In the genomic region with DNA sequence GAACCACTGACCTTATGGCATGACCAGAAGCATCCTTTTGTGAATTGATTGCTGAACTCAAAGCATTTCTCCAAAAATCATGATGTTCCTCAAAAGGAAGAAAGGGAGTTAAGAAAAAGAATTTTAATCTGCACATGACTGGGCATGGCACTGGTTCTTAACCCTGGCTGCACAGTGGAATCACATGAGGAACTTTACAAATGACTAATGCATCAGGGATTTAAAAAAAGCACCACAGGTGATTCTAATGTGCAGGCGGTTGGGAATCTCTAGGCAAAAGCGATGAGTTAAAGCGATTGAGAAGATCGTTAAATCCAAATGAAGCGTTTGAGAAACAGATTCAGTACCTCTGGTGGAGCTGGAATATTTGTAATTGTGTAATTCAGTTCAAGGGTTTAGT, we compare ENCODE assay signal across 24 cellular contexts.
"Had no signal": no experiment of that assay in that cellular context is flagged by ENCODE, and none has a peak within 500 bp of the region (broad histone marks: within the 10 kb centered on the region; RNA-seq: fewer than 3 reads in every experiment).

No MANE protein-coding gene starts in this region.

- H3K4me3 ChIP-seq: left ventricle myocardium inferior, lung, psoas muscle, right atrium auricular region, right lobe of liver, smooth muscle cell, stomach, testis, thyroid gland, transverse colon, upper lobe of left lung had no signal

- H2AFZ ChIP-seq: parathyroid adenoma had no signal

- H3K36me3 ChIP-seq: left ventricle myocardium inferior, neutrophil, right atrium auricular region, right lobe of liver, stomach, thyroid gland, transverse colon, upper lobe of left lung had no signal

- H3K27ac ChIP-seq: left ventricle myocardium inferior, neutrophil, parathyroid adenoma, psoas muscle, right atrium auricular region, right lobe of liver, stomach, testis, thyroid gland, transverse colon, upper lobe of left lung had no signal

- H3K4me2 ChIP-seq: smooth muscle cell had no signal

- H3K79me2 ChIP-seq: parathyroid adenoma had no signal

- H3K4me3 Mint-ChIP-seq: memory B cell; naive thymus-derived CD8-positive, alpha-beta T cell; nephron; neural crest cell; stimulated activated naive B cell treated with anti-CD40 and anti-IgM and Interleukin-4, amounts not matched to agents 10 μg/mL and 1 μg/mL and 100 μg/mL, for 72 hours had no signal

- H3K36me3 Mint-ChIP-seq: memory B cell; stimulated activated naive B cell treated with anti-CD40 and anti-IgM and Interleukin-4, amounts not matched to agents 10 μg/mL and 1 μg/mL and 100 μg/mL, for 72 hours had no signal

- DNase-seq: hippocampal formation; kidney; left ventricle myocardium inferior; naive thymus-derived CD8-positive, alpha-beta T cell; occipital lobe; psoas muscle; right lobe of liver; stimulated activated CD4-positive, alpha-beta T cell treated with anti-CD3 and anti-CD28 coated beads, Interleukin-1b, Interleukin-23, amount 100 ng/mL, for 48 hours; stimulated activated CD4-positive, alpha-beta T cell treated with anti-CD3 and anti-CD28 coated beads, Interleukin-4, amount 100 ng/mL, for 1 hour; stimulated activated naive B cell treated with anti-CD40 and anti-IgM and Interleukin-4, amounts not matched to agents 10 μg/mL and 1 μg/mL and 100 μg/mL, for 72 hours; stimulated activated naive CD8-positive, alpha-beta T cell treated with anti-CD3 and anti-CD28 coated beads, Interleukin-15, Interleukin-2, amounts not matched to agents 100 U/mL and 50 U/mL, for 24 hours; stomach; testis; thyroid gland; transverse colon; upper lobe of left lung had no signal

- ATAC-seq: naive thymus-derived CD8-positive, alpha-beta T cell; psoas muscle; right lobe of liver; stimulated activated naive B cell treated with anti-CD40 and anti-IgM and Interleukin-4, amounts not matched to agents 10 μg/mL and 1 μg/mL and 100 μg/mL, for 72 hours; stimulated activated naive CD8-positive, alpha-beta T cell treated with anti-CD3 and anti-CD28 coated beads, Interleukin-15, Interleukin-2, amounts not matched to agents 100 U/mL and 50 U/mL, for 24 hours had no signal

- H3K4me1 Mint-ChIP-seq: memory B cell; naive thymus-derived CD8-positive, alpha-beta T cell; stimulated activated naive B cell treated with anti-CD40 and anti-IgM and Interleukin-4, amounts not matched to agents 10 μg/mL and 1 μg/mL and 100 μg/mL, for 72 hours had no signal

- H3K27ac Mint-ChIP-seq: memory B cell; naive thymus-derived CD8-positive, alpha-beta T cell; nephron; stimulated activated naive B cell treated with anti-CD40 and anti-IgM and Interleukin-4, amounts not matched to agents 10 μg/mL and 1 μg/mL and 100 μg/mL, for 72 hours had no signal

- H3K9me3 ChIP-seq: left ventricle myocardium inferior, neutrophil, psoas muscle, right atrium auricular region, right lobe of liver, stomach, testis, thyroid gland, transverse colon, upper lobe of left lung had no signal

- H3K9ac ChIP-seq: parathyroid adenoma had no signal

- H3K27me3 ChIP-seq: neutrophil, right atrium auricular region, right lobe of liver, stomach, testis, thyroid gland, transverse colon, upper lobe of left lung had no signal

- FAIRE-seq: kidney had no signal

- H3K4me1 ChIP-seq: left ventricle myocardium inferior, parathyroid adenoma, psoas muscle, right atrium auricular region, right lobe of liver, stomach, testis, thyroid gland, transverse colon, upper lobe of left lung had no signal

- H3K27me3 Mint-ChIP-seq: memory B cell; stimulated activated naive B cell treated with anti-CD40 and anti-IgM and Interleukin-4, amounts not matched to agents 10 μg/mL and 1 μg/mL and 100 μg/mL, for 72 hours had no signal
